ENCODE assay signal across 23 cellular contexts in genomic region chr13:37505531-37505930, GRCh38.
"Had no signal": no experiment of that assay in that cellular context is flagged by ENCODE, and none has a peak within 500 bp of the region (broad histone marks: within the 10 kb centered on the region; RNA-seq: fewer than 3 reads in every experiment).

No MANE protein-coding gene starts in this region.

- H3K36me3 ChIP-seq: left ventricle myocardium inferior, pancreas, prostate gland, stomach, thyroid gland, transverse colon, upper lobe of left lung, vagina had no signal

- H3K4me3 ChIP-seq: left ventricle myocardium inferior, pancreas, prostate gland, skin epidermis, stomach, testis, thyroid gland, transverse colon, upper lobe of left lung, vagina had no signal

- H3K4me1 ChIP-seq: left ventricle myocardium inferior, pancreas, prostate gland, stomach, testis, thyroid gland, transverse colon, upper lobe of left lung, vagina had no signal

- H3K36me3 Mint-ChIP-seq: memory B cell; naive thymus-derived CD8-positive, alpha-beta T cell; stimulated activated naive B cell treated with anti-CD40 and anti-IgM and Interleukin-4, amounts not matched to agents 10 μg/mL and 1 μg/mL and 100 μg/mL, for 72 hours had no signal

- ATAC-seq: naive thymus-derived CD8-positive, alpha-beta T cell; pancreas; right cardiac atrium; sciatic nerve; stimulated activated naive B cell treated with anti-CD40 and anti-IgM and Interleukin-4, amounts not matched to agents 10 μg/mL and 1 μg/mL and 100 μg/mL, for 72 hours; stimulated activated naive CD8-positive, alpha-beta T cell treated with anti-CD3 and anti-CD28 coated beads, Interleukin-15, Interleukin-2, amounts not matched to agents 100 U/mL and 50 U/mL, for 24 hours had no signal

- H3K4me3 Mint-ChIP-seq: memory B cell; naive thymus-derived CD8-positive, alpha-beta T cell; nephron progenitor cell; stimulated activated naive B cell treated with anti-CD40 and anti-IgM and Interleukin-4, amounts not matched to agents 10 μg/mL and 1 μg/mL and 100 μg/mL, for 72 hours had no signal

- DNase-seq: hippocampal formation; left ventricle myocardium inferior; naive thymus-derived CD8-positive, alpha-beta T cell; nephron progenitor cell; pancreas; retina; right cardiac atrium; stimulated activated CD4-positive, alpha-beta T cell treated with anti-CD3 and anti-CD28 coated beads, Interleukin-12 subunit alpha, Interleukin-12 subunit beta, amount 100 ng/mL, for 4 hours; stimulated activated CD4-positive, alpha-beta T cell treated with anti-CD3 and anti-CD28 coated beads, Interleukin-15, amount 100 ng/mL, for 24 hours; stimulated activated CD4-positive, alpha-beta T cell treated with anti-CD3 and anti-CD28 coated beads, Interleukin-2, amount 100 ng/mL, for 24 hours; stimulated activated CD4-positive, alpha-beta T cell treated with anti-CD3 and anti-CD28 coated beads, Interleukin-4, amount 100 ng/mL, for 1 hour; stimulated activated naive B cell treated with anti-CD40 and anti-IgM and Interleukin-4, amounts not matched to agents 10 μg/mL and 1 μg/mL and 100 μg/mL, for 72 hours; stimulated activated naive CD8-positive, alpha-beta T cell treated with anti-CD3 and anti-CD28 coated beads, Interleukin-15, Interleukin-2, amounts not matched to agents 100 U/mL and 50 U/mL, for 24 hours; stomach; testis; thyroid gland; transverse colon; upper lobe of left lung had no signal

- H3K9me3 Mint-ChIP-seq: memory B cell; nephron progenitor cell; stimulated activated naive B cell treated with anti-CD40 and anti-IgM and Interleukin-4, amounts not matched to agents 10 μg/mL and 1 μg/mL and 100 μg/mL, for 72 hours had no signal

- H3K27ac Mint-ChIP-seq: memory B cell; naive thymus-derived CD8-positive, alpha-beta T cell; nephron progenitor cell; stimulated activated naive B cell treated with anti-CD40 and anti-IgM and Interleukin-4, amounts not matched to agents 10 μg/mL and 1 μg/mL and 100 μg/mL, for 72 hours had no signal

- H3K4me1 Mint-ChIP-seq: memory B cell; naive thymus-derived CD8-positive, alpha-beta T cell; stimulated activated naive B cell treated with anti-CD40 and anti-IgM and Interleukin-4, amounts not matched to agents 10 μg/mL and 1 μg/mL and 100 μg/mL, for 72 hours had no signal

- H3K27me3 Mint-ChIP-seq: memory B cell; stimulated activated naive B cell treated with anti-CD40 and anti-IgM and Interleukin-4, amounts not matched to agents 10 μg/mL and 1 μg/mL and 100 μg/mL, for 72 hours had no signal

- H3K27ac ChIP-seq: left ventricle myocardium inferior, pancreas, prostate gland, skin epidermis, stomach, testis, thyroid gland, transverse colon, upper lobe of left lung, vagina had no signal

- H3K27me3 ChIP-seq: pancreas, stomach, testis, thyroid gland, transverse colon, upper lobe of left lung, vagina had no signal

- H3K9me3 ChIP-seq: left ventricle myocardium inferior, pancreas, prostate gland, stomach, testis, thyroid gland, transverse colon, upper lobe of left lung, vagina had no signal
